ENCODE assay signal across 9 cellular contexts in the genomic region with DNA sequence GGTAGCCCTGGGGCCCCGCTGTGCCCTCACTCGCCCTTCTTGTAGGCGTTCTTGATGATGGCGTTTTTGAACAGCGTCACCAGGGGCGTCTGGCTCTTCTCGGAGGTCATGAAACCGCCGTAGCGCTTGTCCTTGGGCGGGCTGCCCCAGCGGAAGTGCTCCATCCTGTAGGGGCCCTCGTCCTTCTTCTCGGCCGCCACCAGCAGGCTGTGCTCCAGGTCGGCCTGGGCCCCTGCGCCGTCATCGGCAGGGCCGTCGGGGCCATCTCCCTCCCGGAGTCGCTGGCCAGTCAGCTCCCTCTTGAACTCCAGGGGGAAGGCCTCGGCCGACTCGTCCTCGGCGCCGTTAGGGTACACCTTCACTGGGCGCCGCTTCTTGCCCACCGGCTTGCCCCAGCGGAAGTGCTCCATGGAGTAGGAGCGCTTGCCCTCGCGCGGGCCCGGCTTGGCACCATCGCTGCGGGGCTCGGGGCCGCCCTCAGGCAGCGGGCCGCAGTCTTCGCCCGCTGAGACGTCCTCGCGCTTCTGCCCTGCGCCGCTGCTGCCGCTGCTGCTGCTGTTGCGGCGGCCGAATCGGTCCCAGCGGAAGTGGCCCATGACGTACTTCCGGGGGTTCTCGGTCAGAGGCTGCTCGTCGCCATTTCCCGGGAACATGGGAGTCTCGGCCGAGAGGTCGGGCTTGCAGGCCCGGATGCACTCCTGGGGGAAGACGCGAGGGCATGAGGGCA. TPM values are rescaled to one million over a fixed set of nuclear protein-coding genes. Genes with fewer than 3 reads are reported as not detected.
DNase-seq lines count a peak whose midpoint lies in the region; ATAC-seq and TF ChIP-seq lines count a peak whose summit lies in the region.
"Had no signal": no experiment of that assay in that cellular context is flagged by ENCODE, and none has a peak within 500 bp of the region (broad histone marks: within the 10 kb centered on the region; RNA-seq: fewer than 3 reads in every experiment).

No MANE protein-coding gene starts in this region.

- DNase-seq in activated CD4-positive, alpha-beta T cell treated with anti-CD3 and anti-CD28 coated beads for 36 hours, result peak; percentile 91
- DNase-seq in colonic mucosa (peak; percentile 64), naive B cell (peak; percentile 67), amniotic stem cell (lab: John Stamatoyannopoulos, UW) (no peak), NCI-H1105 treated with DMSO at 0.1 percent for 48 hours (lab: John Stamatoyannopoulos, UW) (no peak)
- peak; percentile 84 for DNase-seq in stimulated activated naive CD8-positive, alpha-beta T cell treated with anti-CD3 and anti-CD28 coated beads, Interleukin-15, Interleukin-2, amounts not matched to agents 100 U/mL and 50 U/mL, for 24 hours

- H3K36me3 Mint-ChIP-seq in activated CD4-positive, alpha-beta T cell treated with anti-CD3 and anti-CD28 coated beads for 36 hours (ENCODE audit: low read depth), result peaks cover 11% of the 10 kb centered on the region
- no peaks in the 10 kb centered on the region for H3K36me3 Mint-ChIP-seq in naive B cell

- no peak for TF ChIP-seq CTCF in colonic mucosa (IDR thresholded peaks at IDR 0.05)

- CTCF ChIA-PET in activated CD4-positive, alpha-beta T cell treated with anti-CD3 and anti-CD28 coated beads for 36 hours (lab: Charles Lee), result interaction anchor here (1.7 to 2.3 kb wide), 2 partner anchors 35 to 186 kb away, joined by 5 to 8 read pairs; no protein-coding TSS in a partner anchor

- no peaks in the 10 kb centered on the region for H3K36me3 ChIP-seq in colonic mucosa

- ATAC-seq in GM18505 (IDR thresholded peaks at IDR 0.05; ENCODE audit: unreplicated experiment) (no peak), naive B cell (ENCODE audit: low read depth in 2 of 2) (peak; percentile 53 to 56), GM21360 (IDR thresholded peaks at IDR 0.05; ENCODE audit: unreplicated experiment) (no peak)
- peak; percentile 76 for ATAC-seq in activated CD4-positive, alpha-beta T cell treated with anti-CD3 and anti-CD28 coated beads for 36 hours
- ATAC-seq in stimulated activated naive CD8-positive, alpha-beta T cell treated with anti-CD3 and anti-CD28 coated beads, Interleukin-15, Interleukin-2, amounts not matched to agents 100 U/mL and 50 U/mL, for 24 hours, result peak; percentile 60

- H3K9ac ChIP-seq in colonic mucosa (ENCODE audit: low read depth in 2 of 2, low read length in 2 of 2), result no peak overlapping the region

- TF ChIP-seq POLR2A in GM18505 (IDR thresholded peaks at IDR 0.05; ENCODE audit: borderline replicate concordance, extremely low read depth, insufficient read depth, insufficient read length), result peak; percentile 83

- POLR2A ChIA-PET in activated CD4-positive, alpha-beta T cell treated with anti-CD3 and anti-CD28 coated beads for 36 hours (lab: Charles Lee), result no interaction called here

- no peak overlapping the region for H3K27ac ChIP-seq in colonic mucosa
- H3K27ac ChIP-seq: epithelial cell of prostate had no signal

- intact Hi-C loops in activated CD4-positive, alpha-beta T cell treated with anti-CD3 and anti-CD28 coated beads for 36 hours (cut with DNase I, micrococcal nuclease), result loop anchor here in 1 of 2 experiments (1.0 to 2.0 kb wide), 4 partner anchors 35 to 512 kb away; a partner anchor contains a TSS
- intact Hi-C loops in colonic mucosa (cut with DNase I), result no loop called here

- no peaks in the 10 kb centered on the region for H3K9me3 ChIP-seq in colonic mucosa

- peak overlapping the region; percentile 76 for H3K4me3 Mint-ChIP-seq in activated CD4-positive, alpha-beta T cell treated with anti-CD3 and anti-CD28 coated beads for 36 hours
- H3K4me3 Mint-ChIP-seq in naive B cell, result peak overlapping the region; percentile 56 to 88 (median 73)

- peak overlapping the region; percentile 84 for H3K27ac Mint-ChIP-seq in activated CD4-positive, alpha-beta T cell treated with anti-CD3 and anti-CD28 coated beads for 36 hours
- H3K27ac Mint-ChIP-seq in naive B cell, result peak overlapping the region in 5 of 6 donors; percentile 72 to 86 (median 80)

- H3K4me1 Mint-ChIP-seq in activated CD4-positive, alpha-beta T cell treated with anti-CD3 and anti-CD28 coated beads for 36 hours, result peaks cover 23% of the 10 kb centered on the region
- peaks cover 21 to 36% (median 35%) of the 10 kb centered on the region in 3 donors for H3K4me1 Mint-ChIP-seq in naive B cell

- H3K9me3 Mint-ChIP-seq in activated CD4-positive, alpha-beta T cell treated with anti-CD3 and anti-CD28 coated beads for 36 hours (ENCODE audit: low read depth), result no peaks in the 10 kb centered on the region
- no peaks in the 10 kb centered on the region for H3K9me3 Mint-ChIP-seq in naive B cell

- H3K27me3 Mint-ChIP-seq in activated CD4-positive, alpha-beta T cell treated with anti-CD3 and anti-CD28 coated beads for 36 hours, result no peaks in the 10 kb centered on the region
- H3K27me3 Mint-ChIP-seq in naive B cell, result no peaks in the 10 kb centered on the region

- H3K4me1 ChIP-seq in colonic mucosa, result no peaks in the 10 kb centered on the region

- H3K27me3 ChIP-seq in colonic mucosa, result peaks cover 4% of the 10 kb centered on the region

- peak overlapping the region; percentile 23 for H3K4me3 ChIP-seq in colonic mucosa

RNA-seq across cellular contexts. Expression of a gene that starts 7.2 kb away (rescaled TPM):
- total RNA-seq in activated CD4-positive, alpha-beta T cell treated with anti-CD3 and anti-CD28 coated beads for 36 hours, result 1 to 10 TPM; 5.7 to 8.3 TPM
- total RNA-seq in colonic mucosa, result 1 to 10 TPM in 1 of 2 donors, under 1 TPM in 1; 0.53 to 1.8 TPM
- polyA plus RNA-seq in naive B cell (ENCODE audit: low read depth in 6 of 6), result 10 to 100 TPM in 2 of 6 donors, 1 to 10 TPM in 4; 5.6 to 14.6 (median 7.5) TPM

Comparison
In these comparisons a context has a peak if more than half of its experiments do, and no peak if none do; other contexts are left out.
1. ATAC-seq: peak in activated CD4-positive, alpha-beta T cell treated with anti-CD3 and anti-CD28 coated beads for 36 hours (single experiment), naive B cell (2 of 2) and stimulated activated naive CD8-positive, alpha-beta T cell treated with anti-CD3 and anti-CD28 coated beads, Interleukin-15, Interleukin-2, amounts not matched to agents 100 U/mL and 50 U/mL, for 24 hours (single experiment); none in GM18505 (single experiment) and GM21360 (single experiment).
2. DNase-seq: peak in activated CD4-positive, alpha-beta T cell treated with anti-CD3 and anti-CD28 coated beads for 36 hours (single experiment), colonic mucosa (single experiment), naive B cell (single experiment) and stimulated activated naive CD8-positive, alpha-beta T cell treated with anti-CD3 and anti-CD28 coated beads, Interleukin-15, Interleukin-2, amounts not matched to agents 100 U/mL and 50 U/mL, for 24 hours (single experiment); none in amniotic stem cell (single experiment) and NCI-H1105 treated with DMSO at 0.1 percent for 48 hours (single experiment).